Comparison of ENCODE assay signal across 16 cellular contexts in genomic region chr14:24224618-24225071, GRCh38. TPM values are rescaled to one million over a fixed set of nuclear protein-coding genes. Genes with fewer than 3 reads are reported as not detected.
A peak's percentile ranks its signal among the peaks of the same experiment; 100 is the strongest.
DNase-seq lines count a peak whose midpoint lies in the region; ATAC-seq and TF ChIP-seq lines count a peak whose summit lies in the region.
"Had no signal": no experiment of that assay in that cellular context is flagged by ENCODE, and none has a peak within 500 bp of the region (broad histone marks: within the 10 kb centered on the region; RNA-seq: fewer than 3 reads in every experiment).

No MANE protein-coding gene starts in this region.

- peak overlapping the region; percentile 26 for H3K27ac Mint-ChIP-seq in activated naive CD4-positive, alpha-beta T cell treated with anti-CD3 and anti-CD28 coated beads, Interleukin-2, amount 50 U/mL, for 24 hours
- peak overlapping the region; percentile 19 for H3K27ac Mint-ChIP-seq in activated CD4-positive, alpha-beta memory T cell treated with anti-CD3 and anti-CD28 coated beads, Interleukin-2, amount 10 ng/mL, durations not matched to agents 7 days and 5 days
- H3K27ac Mint-ChIP-seq: activated CD8-positive, alpha-beta T cell treated with anti-CD3 and anti-CD28 coated beads for 36 hours had no signal

- POLR2A ChIA-PET in activated CD4-positive, alpha-beta memory T cell treated with anti-CD3 and anti-CD28 coated beads, Interleukin-2, amount 10 ng/mL, durations not matched to agents 7 days and 5 days (lab: Charles Lee): interaction anchor here (0.9 to 1.4 kb wide), 4 partner anchors 9 to 110 kb away, joined by 3 to 4 read pairs (median 3); partner anchors contain the start of genes DCAF11, MDP1, NRL and TINF2

- peaks cover 8% of the 10 kb centered on the region for H3K36me3 Mint-ChIP-seq in activated naive CD4-positive, alpha-beta T cell treated with anti-CD3 and anti-CD28 coated beads, Interleukin-2, amount 50 U/mL, for 24 hours
- peaks cover 17% of the 10 kb centered on the region for H3K36me3 Mint-ChIP-seq in activated CD4-positive, alpha-beta memory T cell treated with anti-CD3 and anti-CD28 coated beads, Interleukin-2, amount 10 ng/mL, durations not matched to agents 7 days and 5 days (ENCODE audit: low read depth)

- H3K4me1 ChIP-seq in foreskin keratinocyte (peaks cover 17% of the 10 kb centered on the region), skeletal muscle satellite cell (ENCODE audit: control insufficient read depth, insufficient read depth, low read length) (peaks cover 16% of the 10 kb centered on the region)

- no peaks in the 10 kb centered on the region for H3K27me3 ChIP-seq in foreskin keratinocyte
- no peaks in the 10 kb centered on the region for H3K27me3 ChIP-seq in skeletal muscle satellite cell (ENCODE audit: control insufficient read depth, insufficient read depth, low read length)
- H3K27me3 ChIP-seq: adrenal gland, neutrophil had no signal

- CTCF ChIA-PET in activated CD4-positive, alpha-beta memory T cell treated with anti-CD3 and anti-CD28 coated beads, Interleukin-2, amount 10 ng/mL, durations not matched to agents 7 days and 5 days (lab: Charles Lee): interaction anchor here (1.4 to 1.6 kb wide), 2 partner anchors 9 to 18 kb away, joined by 4 to 8 read pairs; partner anchors contain the start of genes MDP1 and TINF2

- no peaks in the 10 kb centered on the region for H3K27me3 Mint-ChIP-seq in activated naive CD4-positive, alpha-beta T cell treated with anti-CD3 and anti-CD28 coated beads, Interleukin-2, amount 50 U/mL, for 24 hours
- H3K27me3 Mint-ChIP-seq in activated CD4-positive, alpha-beta memory T cell treated with anti-CD3 and anti-CD28 coated beads, Interleukin-2, amount 10 ng/mL, durations not matched to agents 7 days and 5 days: no peaks in the 10 kb centered on the region
- H3K27me3 Mint-ChIP-seq: activated CD8-positive, alpha-beta T cell treated with anti-CD3 and anti-CD28 coated beads for 36 hours had no signal

- no peak overlapping the region for H3K4me3 Mint-ChIP-seq in activated naive CD4-positive, alpha-beta T cell treated with anti-CD3 and anti-CD28 coated beads, Interleukin-2, amount 50 U/mL, for 24 hours
- H3K4me3 Mint-ChIP-seq in activated CD4-positive, alpha-beta memory T cell treated with anti-CD3 and anti-CD28 coated beads, Interleukin-2, amount 10 ng/mL, durations not matched to agents 7 days and 5 days: no peak overlapping the region
- H3K4me3 Mint-ChIP-seq: activated CD8-positive, alpha-beta T cell treated with anti-CD3 and anti-CD28 coated beads for 36 hours had no signal

- H3K9ac ChIP-seq in skeletal muscle satellite cell (ENCODE audit: low read depth, low read length): peak overlapping the region; percentile 35

- peak overlapping the region; percentile 49 for H3K4me2 ChIP-seq in skeletal muscle satellite cell (ENCODE audit: low read length)

- no peaks in the 10 kb centered on the region for H3K36me3 ChIP-seq in skeletal muscle satellite cell (ENCODE audit: insufficient read depth, low read length)

- ATAC-seq in foreskin keratinocyte: peak; percentile 84
- no peak for ATAC-seq in GM19395 (IDR thresholded peaks at IDR 0.05; ENCODE audit: unreplicated experiment)
- ATAC-seq in HG03565 (IDR thresholded peaks at IDR 0.05; ENCODE audit: unreplicated experiment): no peak
- ATAC-seq: activated CD8-positive, alpha-beta T cell treated with anti-CD3 and anti-CD28 coated beads for 36 hours had no signal

- H3K4me1 Mint-ChIP-seq in activated naive CD4-positive, alpha-beta T cell treated with anti-CD3 and anti-CD28 coated beads, Interleukin-2, amount 50 U/mL, for 24 hours: peaks cover 27% of the 10 kb centered on the region
- H3K4me1 Mint-ChIP-seq in activated CD4-positive, alpha-beta memory T cell treated with anti-CD3 and anti-CD28 coated beads, Interleukin-2, amount 10 ng/mL, durations not matched to agents 7 days and 5 days: peaks cover 29% of the 10 kb centered on the region

- TF ChIP-seq CTCF in foreskin keratinocyte (conservative IDR thresholded peaks at IDR 0.05): no peak

- no peak for DNase-seq in activated naive CD4-positive, alpha-beta T cell (lab: John Stamatoyannopoulos, UW)
- DNase-seq in activated CD4-positive, alpha-beta memory T cell treated with anti-CD3 and anti-CD28 coated beads, Interleukin-2, amount 10 ng/mL, durations not matched to agents 7 days and 5 days: no peak
- DNase-seq in foreskin keratinocyte (peak; percentile 89 to 96), cortex of kidney (lab: John Stamatoyannopoulos, UW) (no peak)
- DNase-seq: ACHN; activated CD8-positive, alpha-beta T cell treated with anti-CD3 and anti-CD28 coated beads for 36 hours; DMS79 treated with DMSO at 0.1 percent for 48 hours; NCI-H1092 treated with DMSO at 0.1 percent for 48 hours; stimulated activated CD4-positive, alpha-beta T cell treated with anti-CD3 and anti-CD28 coated beads, Interleukin-1b, Interleukin-23, amount 100 ng/mL, for 48 hours; stimulated activated naive CD4-positive, alpha-beta T cell treated with Interleukin-2 at 50 U/mL for 16 hours had no signal

- peak overlapping the region; percentile 28 for H3K27ac ChIP-seq in foreskin keratinocyte
- H3K27ac ChIP-seq: adrenal gland, neutrophil had no signal

- no peaks in the 10 kb centered on the region for H3K9me3 Mint-ChIP-seq in activated naive CD4-positive, alpha-beta T cell treated with anti-CD3 and anti-CD28 coated beads, Interleukin-2, amount 50 U/mL, for 24 hours
- H3K9me3 Mint-ChIP-seq in activated CD4-positive, alpha-beta memory T cell treated with anti-CD3 and anti-CD28 coated beads, Interleukin-2, amount 10 ng/mL, durations not matched to agents 7 days and 5 days: no peaks in the 10 kb centered on the region
- H3K9me3 Mint-ChIP-seq: activated CD8-positive, alpha-beta T cell treated with anti-CD3 and anti-CD28 coated beads for 36 hours had no signal

- H3K4me3 ChIP-seq in skeletal muscle satellite cell (ENCODE audit: low read length): no peak overlapping the region
- H3K4me3 ChIP-seq: adrenal gland had no signal

- no peaks in the 10 kb centered on the region for H3K9me3 ChIP-seq in skeletal muscle satellite cell (replicated peaks; ENCODE audit: low read length)
- H3K9me3 ChIP-seq: adrenal gland, neutrophil had no signal

RNA-seq across cellular contexts. Expression of gene NEDD8, which starts 7.5 kb away (rescaled TPM):
- total RNA-seq in activated CD4-positive, alpha-beta memory T cell treated with anti-CD3 and anti-CD28 coated beads, Interleukin-2, amount 10 ng/mL, durations not matched to agents 7 days and 5 days: 100 to 1,000 TPM; 190 to 197 TPM
- 441 and 445 TPM in 2 replicates for total RNA-seq in foreskin keratinocyte
- polyA plus RNA-seq in foreskin keratinocyte: 657 and 667 TPM in 2 replicates
- 105 and 117 TPM in 2 replicates for total RNA-seq in skeletal muscle satellite cell (2012; rRNA removed)

RNA-seq across cellular contexts. Expression of gene GMPR2, which starts 8.1 kb away (rescaled TPM):
- 10 to 100 TPM; 78.1 to 90.3 TPM for total RNA-seq in activated CD4-positive, alpha-beta memory T cell treated with anti-CD3 and anti-CD28 coated beads, Interleukin-2, amount 10 ng/mL, durations not matched to agents 7 days and 5 days
- total RNA-seq in foreskin keratinocyte: 72.3 and 77.2 TPM in 2 replicates
- 59.1 and 71.7 TPM in 2 replicates for polyA plus RNA-seq in foreskin keratinocyte
- total RNA-seq in skeletal muscle satellite cell (2012; rRNA removed): 43.0 and 52.2 TPM in 2 replicates

RNA-seq across cellular contexts. Expression of gene MDP1, which starts 8.8 kb away (rescaled TPM):
- 10 to 100 TPM; 13.5 to 17.0 TPM for total RNA-seq in activated CD4-positive, alpha-beta memory T cell treated with anti-CD3 and anti-CD28 coated beads, Interleukin-2, amount 10 ng/mL, durations not matched to agents 7 days and 5 days
- total RNA-seq in foreskin keratinocyte: 7.8 and 11.0 TPM in 2 replicates
- polyA plus RNA-seq in foreskin keratinocyte: 11.6 and 14.1 TPM in 2 replicates
- 11.2 and 12.9 TPM in 2 replicates for total RNA-seq in skeletal muscle satellite cell (2012; rRNA removed)

RNA-seq across cellular contexts. Expression of gene CHMP4A, which starts 11.4 kb away (rescaled TPM):
- total RNA-seq in activated CD4-positive, alpha-beta memory T cell treated with anti-CD3 and anti-CD28 coated beads, Interleukin-2, amount 10 ng/mL, durations not matched to agents 7 days and 5 days: 10 to 100 TPM; 92.9 to 97.9 TPM
- 43.7 and 51.5 TPM in 2 replicates for total RNA-seq in foreskin keratinocyte
- polyA plus RNA-seq in foreskin keratinocyte: 92.5 and 94.6 TPM in 2 replicates
- total RNA-seq in skeletal muscle satellite cell (2012; rRNA removed): 24.8 and 26.6 TPM in 2 replicates

RNA-seq across cellular contexts. Expression of gene TINF2, which starts 17.8 kb away (rescaled TPM):
- 100 to 1,000 TPM; 133 to 139 TPM for total RNA-seq in activated CD4-positive, alpha-beta memory T cell treated with anti-CD3 and anti-CD28 coated beads, Interleukin-2, amount 10 ng/mL, durations not matched to agents 7 days and 5 days
- total RNA-seq in foreskin keratinocyte: 40.5 and 43.5 TPM in 2 replicates
- 36.7 and 38.7 TPM in 2 replicates for polyA plus RNA-seq in foreskin keratinocyte
- total RNA-seq in skeletal muscle satellite cell (2012; rRNA removed): 29.4 and 45.4 TPM in 2 replicates

Comparison
In these comparisons a context has a peak if more than half of its experiments do, and no peak if none do; other contexts are left out.
1. DNase-seq: peak in foreskin keratinocyte (2 of 2); none in activated naive CD4-positive, alpha-beta T cell (0 of 4), activated CD4-positive, alpha-beta memory T cell treated with anti-CD3 and anti-CD28 coated beads, Interleukin-2, amount 10 ng/mL, durations not matched to agents 7 days and 5 days (single experiment) and cortex of kidney (single experiment).